In genomic region chr2:24122-24521, GRCh38 we compare ENCODE assay signal across 10 cellular contexts. TPM values are rescaled to one million over a fixed set of nuclear protein-coding genes. Genes with fewer than 3 reads are reported as not detected.
DNase-seq lines count a peak whose midpoint lies in the region; ATAC-seq, FAIRE-seq and TF ChIP-seq lines count a peak whose summit lies in the region.
"Had no signal": no experiment of that assay in that cellular context is flagged by ENCODE, and none has a peak within 500 bp of the region (broad histone marks: within the 10 kb centered on the region; RNA-seq: fewer than 3 reads in every experiment).

No MANE protein-coding gene starts in this region.

- H3K23ac ChIP-seq in H9 (ENCODE audit: insufficient read length, low read depth, low read length): no peak overlapping the region

- peaks cover 0 to 2% of the 10 kb centered on the region in 2 experiments; a peak in 2 of 5 replicates for H3K9me3 Mint-ChIP-seq in H9

- H3K56ac ChIP-seq in H9 (ENCODE audit: insufficient read length, low read depth, low read length): no peak overlapping the region

- no peak overlapping the region for H3K14ac ChIP-seq in H9 (ENCODE audit: insufficient read depth, low read length)

- H3K4me1 ChIP-seq in H9 (ENCODE audit: insufficient read depth, low read length): no peaks in the 10 kb centered on the region

- H4K91ac ChIP-seq in H9 (ENCODE audit: insufficient read length, low read depth, low read length): no peak overlapping the region

- H3K23me2 ChIP-seq in H9 (ENCODE audit: insufficient read length, low read depth, low read length, poor library complexity, severe bottlenecking): no peaks in the 10 kb centered on the region

- H2BK120ac ChIP-seq in H9 (ENCODE audit: low read depth, low read length, poor library complexity, severe bottlenecking): no peak overlapping the region

- H2AFZ ChIP-seq in H9 (ENCODE audit: low read length): no peak overlapping the region

- no peak overlapping the region for H2BK20ac ChIP-seq in H9 (ENCODE audit: low read depth, low read length, poor library complexity, severe bottlenecking)

- no peak overlapping the region for H2AK5ac ChIP-seq in H9 (ENCODE audit: insufficient read length, low read length)

- no peak overlapping the region for H3K4me3 Mint-ChIP-seq in H9

- no peak overlapping the region for H2BK5ac ChIP-seq in H9 (ENCODE audit: insufficient read length, low read length)

- H3K18ac ChIP-seq in H9 (ENCODE audit: insufficient read length, low read depth, low read length): no peak overlapping the region

- H4K5ac ChIP-seq in H9 (ENCODE audit: insufficient read length, low read depth, low read length): no peak overlapping the region

- H2BK15ac ChIP-seq in H9 (ENCODE audit: low read depth, low read length): no peak overlapping the region

- ATAC-seq in GM18511 (IDR thresholded peaks at IDR 0.05; ENCODE audit: unreplicated experiment) (peak; percentile 97), GM21423 (IDR thresholded peaks at IDR 0.05; ENCODE audit: unreplicated experiment) (peak; percentile 98), HG03432 (IDR thresholded peaks at IDR 0.05; ENCODE audit: unreplicated experiment) (peak; percentile 94), esophagus mucosa (peak; percentile 51)

- no peak for TF ChIP-seq CTCF in H9 (conservative IDR thresholded peaks at IDR 0.05)

- FAIRE-seq in RCC 7860 (lab: Jason Lieb, UNC): no peak
- FAIRE-seq: TTC549 had no signal

- H3K27me3 Mint-ChIP-seq in H9 (ENCODE audit: low read depth): peaks cover 2% of the 10 kb centered on the region

- H3T11ph ChIP-seq in H9 (ENCODE audit: low read length): no peak overlapping the region

- peaks cover 0 to 3% (median 0%) of the 10 kb centered on the region in 3 experiments; a peak in 1 of 7 replicates for H3K36me3 Mint-ChIP-seq in H9 (ENCODE audit: insufficient read depth in 1 of 3, low read depth in 3 of 3)

- no peak overlapping the region for H3K4me2 ChIP-seq in H9 (ENCODE audit: insufficient read depth, insufficient read length, low read length)

- no peak overlapping the region for H3K27ac ChIP-seq in H9 (ENCODE audit: insufficient read length, low read depth, low read length)

- H3K27me3 ChIP-seq in H9 (ENCODE audit: insufficient read depth, low read length): no peaks in the 10 kb centered on the region

- no peak overlapping the region for H3K4ac ChIP-seq in H9 (ENCODE audit: low read depth, low read length)

- H4K8ac ChIP-seq in H9 (replicated peaks; ENCODE audit: insufficient read length, low read depth, low read length): no peak overlapping the region

- DNase-seq in NCI-H1930 (lab: John Stamatoyannopoulos, UW) (no peak), RCC 7860 (ENCODE audit: low spot score) (no peak), HuH-7 (ENCODE audit: low spot score) (no peak), H9 (no peak)
- DNase-seq: NCI-H524 treated with DMSO at 0.1 percent for 48 hours had no signal

- H3K9me3 ChIP-seq in H9 (ENCODE audit: control insufficient read depth, low read depth, low read length): no peaks in the 10 kb centered on the region

- H3K79me2 ChIP-seq in H9 (ENCODE audit: insufficient read depth, low read length): no peaks in the 10 kb centered on the region

- 0 out of 4 replicates have a peak, but pooled peaks cover 0 to 3% of the 10 kb centered on the region in 2 experiments for H3K4me1 Mint-ChIP-seq in H9

- no peaks in the 10 kb centered on the region for H4K20me1 ChIP-seq in H9 (ENCODE audit: control insufficient read depth, insufficient read depth, insufficient read length)

- H3K79me1 ChIP-seq in H9 (ENCODE audit: insufficient read depth, low read depth, low read length, poor library complexity, severe bottlenecking): no peaks in the 10 kb centered on the region

- no peak overlapping the region for H3K27ac Mint-ChIP-seq in H9

- no peak overlapping the region for H2BK12ac ChIP-seq in H9 (ENCODE audit: insufficient read length, low read depth, low read length)

- H3K9ac ChIP-seq in H9 (ENCODE audit: extremely low read depth, insufficient read length, low read length): no peak overlapping the region

RNA-seq across cellular contexts. Expression of gene FAM110C, which starts 22.2 kb away (rescaled TPM):
- total RNA-seq in esophagus mucosa: 44.3 TPM
- total RNA-seq in H9 (2021): 3.4 and 3.6 TPM in 2 replicates
